In the genomic region with DNA sequence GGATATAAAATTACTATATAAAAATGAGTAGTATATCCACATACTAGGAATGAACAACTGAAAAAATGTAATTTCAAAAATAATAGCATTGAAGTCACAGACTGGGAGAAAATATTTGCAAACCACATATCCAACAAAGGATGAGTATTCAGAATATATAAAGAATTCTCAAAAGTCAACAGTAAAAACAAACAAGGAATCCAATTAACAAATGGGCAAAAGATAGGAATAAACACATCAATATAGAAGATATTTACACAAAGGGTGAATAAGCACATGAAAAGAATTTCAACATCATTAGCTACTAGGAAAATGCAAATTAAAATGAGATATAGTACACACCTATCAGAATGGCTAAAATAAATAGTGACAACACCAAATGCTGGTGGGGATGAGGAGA, we compare ENCODE assay signal across 1 cellular context.
TF ChIP-seq lines count a peak whose summit lies in the region.

No MANE protein-coding gene starts in this region.

TF ChIP-seq in HepG2, 621 proteins besides CTCF, POLR2A, EP300 and RAD21:
- TF ChIP-seq SOX13 (IDR thresholded peaks at IDR 0.05) = no peak
- peak in 1 of 2 experiments; percentile 46; a peak in 1 of 4 replicates for TF ChIP-seq SOX13 (CRISPR knock-in tag; conservative IDR thresholded peaks at IDR 0.05 in 1 of 2, IDR thresholded peaks at IDR 0.05 in 1 of 2)
- TF ChIP-seq RXRB (CRISPR knock-in tag; IDR thresholded peaks at IDR 0.05; ENCODE audit: borderline replicate concordance) = no peak
- TF ChIP-seq RBM39 (IDR thresholded peaks at IDR 0.05; ENCODE audit: low read depth, low read length, poor library complexity, severe bottlenecking) = no peak
- TF ChIP-seq ZSCAN30 (CRISPR knock-in tag; IDR thresholded peaks at IDR 0.05) = no peak
- TF ChIP-seq FOXP1 (IDR thresholded peaks at IDR 0.05) = no peak
- TF ChIP-seq FOXP1 (CRISPR knock-in tag; IDR thresholded peaks at IDR 0.05) = peak; percentile 54; the same call in 1 of the 2 replicates
- 0 out of 2 replicates have a peak, but pooled peaks have one; percentile 20 for TF ChIP-seq FOXA3 (CRISPR knock-in tag; IDR thresholded peaks at IDR 0.05)
- TF ChIP-seq ZNF7 (CRISPR knock-in tag; IDR thresholded peaks at IDR 0.05) = peak; percentile 63; the same call in 1 of the 2 replicates
- TF ChIP-seq SP5 (CRISPR knock-in tag; IDR thresholded peaks at IDR 0.05; ENCODE audit: borderline replicate concordance, low read depth) = no peak
- TF ChIP-seq CBX2 (IDR thresholded peaks at IDR 0.05; ENCODE audit: low read depth, low read length) = no peak
- TF ChIP-seq CBX2 (CRISPR knock-in tag; IDR thresholded peaks at IDR 0.05; ENCODE audit: low read depth) = no peak
- no peak for TF ChIP-seq RFX1 (IDR thresholded peaks at IDR 0.05)
- TF ChIP-seq FOXA1 (IDR thresholded peaks at IDR 0.05) = peak; percentile 87
- TF ChIP-seq FOXA1 (CRISPR knock-in tag; IDR thresholded peaks at IDR 0.05) = no peak
- TF ChIP-seq, protein P1, sequence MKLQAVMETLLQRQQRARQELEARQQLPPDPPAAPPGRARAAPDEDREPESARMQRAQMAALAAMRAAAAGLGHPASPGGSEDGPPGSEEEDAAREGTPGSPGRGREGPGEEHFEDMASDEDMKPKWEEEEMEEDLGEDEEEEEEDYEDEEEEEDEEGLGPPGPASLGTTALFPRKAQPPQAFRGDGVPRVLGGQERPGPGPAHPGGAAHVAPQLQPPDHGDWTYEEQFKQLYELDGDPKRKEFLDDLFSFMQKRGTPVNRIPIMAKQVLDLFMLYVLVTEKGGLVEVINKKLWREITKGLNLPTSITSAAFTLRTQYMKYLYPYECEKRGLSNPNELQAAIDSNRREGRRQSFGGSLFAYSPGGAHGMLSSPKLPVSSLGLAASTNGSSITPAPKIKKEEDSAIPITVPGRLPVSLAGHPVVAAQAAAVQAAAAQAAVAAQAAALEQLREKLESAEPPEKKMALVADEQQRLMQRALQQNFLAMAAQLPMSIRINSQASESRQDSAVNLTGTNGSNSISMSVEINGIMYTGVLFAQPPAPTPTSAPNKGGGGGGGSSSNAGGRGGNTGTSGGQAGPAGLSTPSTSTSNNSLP (IDR thresholded peaks at IDR 0.05; ENCODE audit: low read depth, low read length) = 0 out of 2 replicates have a peak, but pooled peaks have one; percentile 8
- peak; percentile 71 for TF ChIP-seq TBX3 (IDR thresholded peaks at IDR 0.05; ENCODE audit: borderline replicate concordance)
- TF ChIP-seq, protein P2, sequence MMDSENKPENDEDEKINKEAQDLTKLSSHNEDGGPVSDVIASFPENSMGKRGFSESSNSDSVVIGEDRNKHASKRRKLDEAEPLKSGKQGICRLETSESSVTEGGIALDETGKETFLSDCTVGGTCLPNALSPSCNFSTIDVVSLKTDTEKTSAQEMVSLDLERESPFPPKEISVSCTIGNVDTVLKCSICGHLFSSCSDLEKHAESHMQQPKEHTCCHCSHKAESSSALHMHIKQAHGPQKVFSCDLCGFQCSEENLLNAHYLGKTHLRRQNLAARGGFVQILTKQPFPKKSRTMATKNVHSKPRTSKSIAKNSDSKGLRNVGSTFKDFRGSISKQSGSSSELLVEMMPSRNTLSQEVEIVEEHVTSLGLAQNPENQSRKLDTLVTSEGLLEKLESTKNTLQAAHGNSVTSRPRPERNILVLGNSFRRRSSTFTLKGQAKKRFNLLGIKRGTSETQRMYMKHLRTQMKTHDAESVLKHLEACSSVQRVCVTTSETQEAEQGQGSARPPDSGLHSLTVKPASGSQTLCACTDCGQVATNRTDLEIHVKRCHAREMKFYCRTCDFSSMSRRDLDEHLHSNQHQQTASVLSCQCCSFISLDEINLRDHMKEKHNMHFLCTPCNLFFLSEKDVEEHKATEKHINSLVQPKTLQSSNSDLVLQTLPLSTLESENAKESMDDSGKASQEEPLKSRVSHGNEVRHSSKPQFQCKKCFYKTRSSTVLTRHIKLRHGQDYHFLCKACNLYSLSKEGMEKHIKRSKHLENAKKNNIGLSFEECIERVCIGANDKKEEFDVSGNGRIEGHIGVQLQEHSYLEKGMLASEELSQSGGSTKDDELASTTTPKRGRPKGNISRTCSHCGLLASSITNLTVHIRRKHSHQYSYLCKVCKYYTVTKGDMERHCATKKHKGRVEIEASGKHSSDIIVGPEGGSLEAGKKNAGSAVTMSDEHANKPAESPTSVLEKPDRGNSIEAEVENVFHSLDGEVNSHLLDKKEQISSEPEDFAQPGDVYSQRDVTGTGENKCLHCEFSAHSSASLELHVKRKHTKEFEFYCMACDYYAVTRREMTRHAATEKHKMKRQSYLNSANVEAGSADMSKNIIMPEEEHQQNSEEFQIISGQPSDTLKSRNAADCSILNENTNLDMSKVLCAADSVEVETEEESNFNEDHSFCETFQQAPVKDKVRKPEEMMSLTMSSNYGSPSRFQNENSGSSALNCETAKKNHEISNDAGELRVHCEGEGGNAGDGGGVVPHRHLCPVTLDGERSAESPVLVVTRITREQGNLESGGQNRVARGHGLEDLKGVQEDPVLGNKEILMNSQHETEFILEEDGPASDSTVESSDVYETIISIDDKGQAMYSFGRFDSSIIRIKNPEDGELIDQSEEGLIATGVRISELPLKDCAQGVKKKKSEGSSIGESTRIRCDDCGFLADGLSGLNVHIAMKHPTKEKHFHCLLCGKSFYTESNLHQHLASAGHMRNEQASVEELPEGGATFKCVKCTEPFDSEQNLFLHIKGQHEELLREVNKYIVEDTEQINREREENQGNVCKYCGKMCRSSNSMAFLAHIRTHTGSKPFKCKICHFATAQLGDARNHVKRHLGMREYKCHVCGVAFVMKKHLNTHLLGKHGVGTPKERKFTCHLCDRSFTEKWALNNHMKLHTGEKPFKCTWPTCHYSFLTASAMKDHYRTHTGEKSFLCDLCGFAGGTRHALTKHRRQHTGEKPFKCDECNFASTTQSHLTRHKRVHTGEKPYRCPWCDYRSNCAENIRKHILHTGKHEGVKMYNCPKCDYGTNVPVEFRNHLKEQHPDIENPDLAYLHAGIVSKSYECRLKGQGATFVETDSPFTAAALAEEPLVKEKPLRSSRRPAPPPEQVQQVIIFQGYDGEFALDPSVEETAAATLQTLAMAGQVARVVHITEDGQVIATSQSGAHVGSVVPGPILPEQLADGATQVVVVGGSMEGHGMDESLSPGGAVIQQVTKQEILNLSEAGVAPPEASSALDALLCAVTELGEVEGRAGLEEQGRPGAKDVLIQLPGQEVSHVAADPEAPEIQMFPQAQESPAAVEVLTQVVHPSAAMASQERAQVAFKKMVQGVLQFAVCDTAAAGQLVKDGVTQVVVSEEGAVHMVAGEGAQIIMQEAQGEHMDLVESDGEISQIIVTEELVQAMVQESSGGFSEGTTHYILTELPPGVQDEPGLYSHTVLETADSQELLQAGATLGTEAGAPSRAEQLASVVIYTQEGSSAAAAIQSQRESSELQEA (CRISPR knock-in tag; IDR thresholded peaks at IDR 0.05; ENCODE audit: not compliant biosample characterization) = no peak
TF ChIP-seq in HepG2: peak in this region for 7.
